1 cellular context compared by ENCODE assay signal in genomic region chr11:47176328-47177228, GRCh38.
A peak's percentile ranks its signal among the peaks of the same experiment; 100 is the strongest.
TF ChIP-seq lines count a peak whose summit lies in the region.

TSS of gene ARFGAP2 (minus strand) at chr11:47176879. CDS start at chr11:47176853, 26 bp downstream.

TF ChIP-seq in HepG2, 621 proteins besides CTCF, POLR2A, EP300 and RAD21 (continued from another document and continues in another):
- TF ChIP-seq ZNF800 (CRISPR knock-in tag; IDR thresholded peaks at IDR 0.05) (no peak), GTF3A (CRISPR knock-in tag; conservative IDR thresholded peaks at IDR 0.05) (0 out of 2 replicates have a peak, but pooled peaks have one; percentile 68), ZNF75D (CRISPR knock-in tag; IDR thresholded peaks at IDR 0.05; ENCODE audit: borderline replicate concordance) (no peak), ISL2 (CRISPR knock-in tag; IDR thresholded peaks at IDR 0.05) (peak; percentile 21; the same call in 1 of the 2 replicates), ZNF549 (CRISPR knock-in tag; IDR thresholded peaks at IDR 0.05) (no peak), MYC (CRISPR knock-in tag; IDR thresholded peaks at IDR 0.05; ENCODE audit: borderline replicate concordance) (peak; percentile 31; the same call in 1 of the 2 replicates), ARID4A (CRISPR knock-in tag; IDR thresholded peaks at IDR 0.05; ENCODE audit: borderline replicate concordance) (peak; percentile 71; the same call in 1 of the 2 replicates), KAT7 (CRISPR knock-in tag; IDR thresholded peaks at IDR 0.05; ENCODE audit: borderline replicate concordance) (peak; percentile 30; the same call in 1 of the 2 replicates), ZNF564 (CRISPR knock-in tag; IDR thresholded peaks at IDR 0.05) (peak; percentile 90), RBAK (CRISPR knock-in tag; IDR thresholded peaks at IDR 0.05) (no peak), BHLHE40 (IDR thresholded peaks at IDR 0.05; ENCODE audit: low read length) (no peak), PITX1 (CRISPR knock-in tag; IDR thresholded peaks at IDR 0.05) (peak; percentile 29; the same call in 1 of the 2 replicates), ZBTB43 (CRISPR knock-in tag; conservative IDR thresholded peaks at IDR 0.05) (no peak; the same call in 1 of the 2 replicates), ZNF407 (CRISPR knock-in tag; IDR thresholded peaks at IDR 0.05; ENCODE audit: not compliant biosample characterization) (no peak), ZBTB26 (CRISPR knock-in tag; IDR thresholded peaks at IDR 0.05; ENCODE audit: borderline replicate concordance) (0 out of 2 replicates have a peak, but pooled peaks have one; percentile 14), NPAS2 (CRISPR knock-in tag; IDR thresholded peaks at IDR 0.05; ENCODE audit: borderline replicate concordance) (no peak), NKX3-1 (CRISPR knock-in tag; IDR thresholded peaks at IDR 0.05) (no peak), ZNF484 (CRISPR knock-in tag; IDR thresholded peaks at IDR 0.05; ENCODE audit: borderline replicate concordance, low read depth) (no peak; the same call in 1 of the 2 replicates), SETDB1 (CRISPR knock-in tag; IDR thresholded peaks at IDR 0.05; ENCODE audit: borderline replicate concordance) (no peak), ZNF569 (CRISPR knock-in tag; IDR thresholded peaks at IDR 0.05; ENCODE audit: borderline replicate concordance) (no peak), ZBED4 (CRISPR knock-in tag; IDR thresholded peaks at IDR 0.05; ENCODE audit: borderline replicate concordance) (peak; percentile 37; the same call in 1 of the 2 replicates), ZNF281 (CRISPR knock-in tag; IDR thresholded peaks at IDR 0.05; ENCODE audit: borderline replicate concordance) (peak; percentile 76; the same call in 1 of the 2 replicates), ZNF567 (CRISPR knock-in tag; IDR thresholded peaks at IDR 0.05; ENCODE audit: borderline replicate concordance) (no peak), ZBTB7B (CRISPR knock-in tag; IDR thresholded peaks at IDR 0.05) (no peak), NFKB2 (CRISPR knock-in tag; IDR thresholded peaks at IDR 0.05; ENCODE audit: borderline replicate concordance) (no peak; the same call in 1 of the 2 replicates), SRSF9 (IDR thresholded peaks at IDR 0.05; ENCODE audit: borderline replicate concordance, insufficient read depth, low read depth, low read length, poor library complexity, severe bottlenecking) (no peak), HMG20B (CRISPR knock-in tag; conservative IDR thresholded peaks at IDR 0.05) (no peak), ZNF790 (CRISPR knock-in tag; IDR thresholded peaks at IDR 0.05; ENCODE audit: borderline replicate concordance) (no peak), ZNF839 (CRISPR knock-in tag; IDR thresholded peaks at IDR 0.05; ENCODE audit: borderline replicate concordance) (no peak), ZFP1 (CRISPR knock-in tag; IDR thresholded peaks at IDR 0.05) (no peak; the same call in 1 of the 2 replicates)
